ENCODE assay signal across 8 cellular contexts in the genomic region with DNA sequence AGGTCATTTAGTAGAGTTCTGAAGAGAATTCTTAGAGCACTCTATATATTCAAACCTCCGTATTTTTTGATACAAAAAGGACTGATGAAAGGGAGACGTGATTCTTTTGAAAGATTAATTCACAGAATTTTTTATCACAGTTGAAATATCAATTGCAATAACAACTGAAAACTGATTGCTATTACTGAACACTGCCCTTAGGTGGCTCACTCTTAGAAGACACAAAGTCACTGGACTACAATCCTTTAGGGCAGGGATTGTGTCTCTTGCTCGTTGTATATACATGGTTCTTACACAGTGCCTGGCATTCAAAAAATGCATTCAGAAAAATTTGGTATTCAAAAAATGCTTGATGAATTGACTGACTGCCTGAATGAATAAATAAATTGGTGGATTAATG. TPM values are rescaled to one million over a fixed set of nuclear protein-coding genes. Genes with fewer than 3 reads are reported as not detected.
DNase-seq lines count a peak whose midpoint lies in the region; ATAC-seq and TF ChIP-seq lines count a peak whose summit lies in the region.

No MANE protein-coding gene starts in this region.

- H3K27me3 ChIP-seq in WERI-Rb-1 (ENCODE audit: insufficient read depth, low read depth, severe bottlenecking) (no peaks in the 10 kb centered on the region), hepatocyte (no peaks in the 10 kb centered on the region)

- no peaks in the 10 kb centered on the region for H3K9me3 Mint-ChIP-seq in activated CD4-positive, alpha-beta memory T cell treated with anti-CD3 and anti-CD28 coated beads for 36 hours

- no peaks in the 10 kb centered on the region for H3K36me3 ChIP-seq in WERI-Rb-1
- no peaks in the 10 kb centered on the region for H3K36me3 ChIP-seq in hepatocyte (replicated peaks; ENCODE audit: insufficient read depth, low read depth)

- H4K20me1 ChIP-seq in hepatocyte (ENCODE audit: insufficient read depth, poor library complexity, severe bottlenecking) = no peaks in the 10 kb centered on the region

- peaks cover 9% of the 10 kb centered on the region for H3K27me3 Mint-ChIP-seq in activated CD4-positive, alpha-beta memory T cell treated with anti-CD3 and anti-CD28 coated beads for 36 hours

- CTCF ChIA-PET in activated CD4-positive, alpha-beta memory T cell treated with anti-CD3 and anti-CD28 coated beads for 36 hours (lab: Charles Lee) = interaction anchor here (0.7 to 4.3 kb wide), 5 partner anchors 10 to 172 kb away, joined by 3 to 16 read pairs (median 3); a partner anchor contains a TSS

- H3K9me3 ChIP-seq in WERI-Rb-1 (ENCODE audit: severe bottlenecking) (no peaks in the 10 kb centered on the region), hepatocyte (ENCODE audit: low read depth) (no peaks in the 10 kb centered on the region)

- H3K4me3 ChIP-seq in WERI-Rb-1 (ENCODE audit: low read depth, low read length) (no peak overlapping the region), hepatocyte (no peak overlapping the region)

- peaks cover 7% of the 10 kb centered on the region for H3K4me1 Mint-ChIP-seq in activated CD4-positive, alpha-beta memory T cell treated with anti-CD3 and anti-CD28 coated beads for 36 hours (ENCODE audit: low read depth)

- 31% methylated on average over 3 of the region's 3 CpGs for WGBS in hepatocyte (ENCODE audit: low lambda C conversion rate, missing lambda C conversion rate)

- H2AFZ ChIP-seq in hepatocyte = no peak overlapping the region

- TF ChIP-seq CTCF in WERI-Rb-1 (IDR thresholded peaks at IDR 0.05; ENCODE audit: low read depth, low read length) = peak; percentile 55
- TF ChIP-seq CTCF in hepatocyte (IDR thresholded peaks at IDR 0.05; ENCODE audit: poor library complexity) = peak; percentile 46
- TF ChIP-seq CTCF in omental fat pad (IDR thresholded peaks at IDR 0.05) = no peak

- POLR2A ChIA-PET in activated CD4-positive, alpha-beta memory T cell treated with anti-CD3 and anti-CD28 coated beads for 36 hours (lab: Charles Lee) = interaction anchor here (1.0 kb wide), 1 partner anchor 13 kb away, joined by 3 read pairs; no protein-coding TSS in a partner anchor

- H3K9me2 ChIP-seq in hepatocyte (replicated peaks; ENCODE audit: insufficient read depth) = no peaks in the 10 kb centered on the region

- H3K79me2 ChIP-seq in hepatocyte = no peaks in the 10 kb centered on the region

- no peak overlapping the region for H3K27ac Mint-ChIP-seq in activated CD4-positive, alpha-beta memory T cell treated with anti-CD3 and anti-CD28 coated beads for 36 hours

- no peak overlapping the region for H3K4me2 ChIP-seq in hepatocyte

- no peaks in the 10 kb centered on the region for H3K36me3 Mint-ChIP-seq in activated CD4-positive, alpha-beta memory T cell treated with anti-CD3 and anti-CD28 coated beads for 36 hours

- no peak overlapping the region for H3K4me3 Mint-ChIP-seq in activated CD4-positive, alpha-beta memory T cell treated with anti-CD3 and anti-CD28 coated beads for 36 hours

- intact Hi-C loops in activated CD4-positive, alpha-beta memory T cell treated with anti-CD3 and anti-CD28 coated beads for 36 hours (cut with micrococcal nuclease) = loop anchor here (1.0 kb wide), 1 partner anchor 88 kb away; no protein-coding TSS in a partner anchor

- ATAC-seq in GM19438 (IDR thresholded peaks at IDR 0.05; ENCODE audit: low read depth, unreplicated experiment) (peak; percentile 69), omental fat pad (ENCODE audit: low FRiP score) (no peak), GM21825 (IDR thresholded peaks at IDR 0.05; ENCODE audit: unreplicated experiment) (no peak)

- DNase-seq in DMS114 treated with DMSO at 0.1 percent for 48 hours (lab: John Stamatoyannopoulos, UW; ENCODE audit: unreplicated experiment) (peak; percentile 72), KG1 (lab: John Stamatoyannopoulos, UW) (peak; percentile 9), WERI-Rb-1 (no peak), hepatocyte (ENCODE audit: low spot score) (peak; percentile 37), omental fat pad (ENCODE audit: low spot score) (no peak)
- no peak for DNase-seq in activated CD4-positive, alpha-beta memory T cell treated with anti-CD3 and anti-CD28 coated beads for 36 hours

- H3K27ac ChIP-seq in WERI-Rb-1 = no peak overlapping the region
- H3K27ac ChIP-seq in hepatocyte = no peak overlapping the region

- H3K4me1 ChIP-seq in hepatocyte (ENCODE audit: insufficient read depth) = peaks cover 12% of the 10 kb centered on the region

RNA-seq across cellular contexts. Expression of a gene that starts 17.1 kb away (rescaled TPM):
- total RNA-seq in hepatocyte = 0.83 TPM in 1 of 2 replicates, not detected in the other
- polyA plus RNA-seq in hepatocyte = 0.43 and 0.50 TPM in 2 replicates
- total RNA-seq in omental fat pad = 1 to 10 TPM; 1.6 to 9.5 (median 5.3) TPM
- 1 to 10 TPM; 3.4 to 4.4 TPM for total RNA-seq in activated CD4-positive, alpha-beta memory T cell treated with anti-CD3 and anti-CD28 coated beads for 36 hours

Comparison
In these comparisons a context has a peak if more than half of its experiments do, and no peak if none do; other contexts are left out.
1. DNase-seq: peak in DMS114 treated with DMSO at 0.1 percent for 48 hours (single experiment), KG1 (single experiment) and hepatocyte (single experiment); none in WERI-Rb-1 (single experiment), omental fat pad (single experiment) and activated CD4-positive, alpha-beta memory T cell treated with anti-CD3 and anti-CD28 coated beads for 36 hours (single experiment).
2. CTCF ChIP-seq: peak in WERI-Rb-1 (single experiment) and hepatocyte (single experiment); none in omental fat pad (0 of 3).